Comparison of ENCODE assay signal across 8 cellular contexts in genomic region chr4:87465739-87466366, GRCh38. TPM values are rescaled to one million over a fixed set of nuclear protein-coding genes. Genes with fewer than 3 reads are reported as not detected.
DNase-seq lines count a peak whose midpoint lies in the region; ATAC-seq and TF ChIP-seq lines count a peak whose summit lies in the region.

No MANE protein-coding gene starts in this region.

- H3K27me3 Mint-ChIP-seq in osteocyte (ENCODE audit: unreplicated experiment) = no peaks in the 10 kb centered on the region

- H3K4me1 ChIP-seq in fibroblast of lung (ENCODE audit: control insufficient read depth, extremely low read depth, insufficient read depth, low read length) = no peaks in the 10 kb centered on the region

- H3K27ac ChIP-seq in fibroblast of lung (ENCODE audit: insufficient read depth, low read length) = no peak overlapping the region

- H3K79me2 ChIP-seq in fibroblast of lung (ENCODE audit: control insufficient read depth, insufficient read depth, low read length) = no peaks in the 10 kb centered on the region

- ATAC-seq in HG03159 (IDR thresholded peaks at IDR 0.05; ENCODE audit: unreplicated experiment) = peak; percentile 71
- no peak for ATAC-seq in HG03442 (IDR thresholded peaks at IDR 0.05; ENCODE audit: unreplicated experiment)
- ATAC-seq in GM18858 (IDR thresholded peaks at IDR 0.05; ENCODE audit: unreplicated experiment) = no peak

- H3K27ac Mint-ChIP-seq in osteocyte (ENCODE audit: unreplicated experiment) = no peak overlapping the region

- H2AFZ ChIP-seq in fibroblast of lung (ENCODE audit: low read length) = no peak overlapping the region

- no peaks in the 10 kb centered on the region for H3K36me3 ChIP-seq in fibroblast of lung (ENCODE audit: control insufficient read depth, insufficient read depth, low read length)

- no peaks in the 10 kb centered on the region for H3K27me3 ChIP-seq in fibroblast of lung (ENCODE audit: control insufficient read depth, insufficient read depth, low read length)

- no peaks in the 10 kb centered on the region for H3K36me3 Mint-ChIP-seq in osteocyte (ENCODE audit: unreplicated experiment)

- H3K9me3 Mint-ChIP-seq in osteocyte (ENCODE audit: unreplicated experiment) = no peaks in the 10 kb centered on the region

- TF ChIP-seq CTCF in fibroblast of lung (conservative IDR thresholded peaks at IDR 0.05 in 1 of 2, IDR thresholded peaks at IDR 0.05 in 1 of 2; ENCODE audit: low read depth in 1 of 2, low read length in 2 of 2) (peak; percentile 30 to 59), osteocyte (IDR thresholded peaks at IDR 0.05) (peak; percentile 72)

- H4K20me1 ChIP-seq in fibroblast of lung (ENCODE audit: control insufficient read depth, extremely low read depth, insufficient read depth, low read length) = no peaks in the 10 kb centered on the region

- H3K4me3 Mint-ChIP-seq in osteocyte (ENCODE audit: unreplicated experiment) = no peak overlapping the region

- no peak overlapping the region for H3K4me3 ChIP-seq in fibroblast of lung (replicated peaks in 1 of 4; ENCODE audit: control extremely low read depth in 1 of 4, insufficient read depth in 1 of 4, low read depth in 3 of 4, low read length in 4 of 4)

- H3K4me1 Mint-ChIP-seq in osteocyte (ENCODE audit: unreplicated experiment) = peaks cover 4% of the 10 kb centered on the region

- no peaks in the 10 kb centered on the region for H3K9me3 ChIP-seq in fibroblast of lung (ENCODE audit: control insufficient read depth, insufficient read depth, low read depth, low read length)

- no peak overlapping the region for H3K4me2 ChIP-seq in fibroblast of lung (ENCODE audit: extremely low read depth, insufficient read depth, low read length)

- DNase-seq in SIG-M5 treated with dmso at 0.1 percent for 504 hours (lab: John Stamatoyannopoulos, UW; ENCODE audit: unreplicated experiment) (peak; percentile 35), SIG-M5 (lab: John Stamatoyannopoulos, UW) (no peak), SK-N-DZ (ENCODE audit: low spot score) (peak; percentile 24), fibroblast of lung (ENCODE audit: low read depth in 2 of 2) (peak; percentile 48 to 79), osteocyte (ENCODE audit: extremely low spot score, unreplicated experiment) (no peak)

- no peak overlapping the region for H3K9ac ChIP-seq in fibroblast of lung (ENCODE audit: insufficient read depth, low read length)

RNA-seq across cellular contexts. Expression of gene NUDT9, which starts 43.5 kb away (rescaled TPM):
- polyA plus RNA-seq in SK-N-DZ (2014; cell fraction: cytosol; rRNA removed) = 9.2 and 10.7 TPM in 2 replicates
- polyA plus RNA-seq in SK-N-DZ (2014; cell fraction: nucleus; rRNA removed) = 9.8 and 18.1 TPM in 2 replicates
- 16.4 and 18.8 TPM in 2 replicates for total RNA-seq in fibroblast of lung
- 28.8 and 29.2 TPM in 2 replicates for polyA plus RNA-seq in fibroblast of lung
- 25.1 and 27.6 TPM in 2 replicates for polyA plus RNA-seq in fibroblast of lung (2012)
- 5.5 and 12.6 TPM in 2 replicates for polyA minus RNA-seq in fibroblast of lung (ENCODE audit: low replicate concordance)
- 23.6 and 25.5 TPM in 2 replicates for total RNA-seq in osteocyte

Comparison
In these comparisons a context has a peak if more than half of its experiments do, and no peak if none do; other contexts are left out.
1. DNase-seq: peak in SIG-M5 treated with dmso at 0.1 percent for 504 hours (single experiment), SK-N-DZ (single experiment) and fibroblast of lung (2 of 2); none in SIG-M5 (single experiment) and osteocyte (single experiment).